In genomic region chr2:177392373-177393246, GRCh38 we compare ENCODE assay signal across 8 cellular contexts.
DNase-seq lines count a peak whose midpoint lies in the region; ATAC-seq and TF ChIP-seq lines count a peak whose summit lies in the region.

TSS of gene AGPS (plus strand) at chr2:177392773. CDS start at chr2:177392790, 17 bp downstream.

- peak; percentile 85 for ATAC-seq in HG02973 (IDR thresholded peaks at IDR 0.05; ENCODE audit: unreplicated experiment)

- TF ChIP-seq CTCF in WI38 (IDR thresholded peaks at IDR 0.05; ENCODE audit: low read depth, low read length), result no peak
- no peak for TF ChIP-seq CTCF in cardiac fibroblast (IDR thresholded peaks at IDR 0.05; ENCODE audit: low read depth, low read length)

- DNase-seq in SHP77 (lab: John Stamatoyannopoulos, UW) (peak; percentile 2 to 58), SHP77 treated with DMSO at 0.1 percent for 48 hours (lab: John Stamatoyannopoulos, UW) (no peak), NCI-H2107 (lab: John Stamatoyannopoulos, UW) (peak; percentile 78), cardiac fibroblast (ENCODE audit: low read depth in 2 of 2) (peak; percentile 67 to 71), iris pigment epithelial cell (ENCODE audit: low read depth) (peak; percentile 70)
- peak; percentile 62 to 75 (median 63) for DNase-seq in stimulated activated CD4-positive, alpha-beta T cell treated with anti-CD3 and anti-CD28 coated beads, Interleukin-12 subunit alpha, Interleukin-12 subunit beta, amount 100 ng/mL, for 48 hours (ENCODE audit: low read depth in 2 of 3, low spot score in 1 of 3)

- peak within 1 kb of the TSS; percentile 82 for H3K4me3 ChIP-seq in WI38 (ENCODE audit: low read depth, low read length)
- peak within 1 kb of the TSS; percentile 72 to 82 for H3K4me3 ChIP-seq in cardiac fibroblast (replicated peaks in 1 of 2; ENCODE audit: low read depth in 2 of 2, low read length in 2 of 2)
